ENCODE assay signal across 22 cellular contexts in the genomic region with DNA sequence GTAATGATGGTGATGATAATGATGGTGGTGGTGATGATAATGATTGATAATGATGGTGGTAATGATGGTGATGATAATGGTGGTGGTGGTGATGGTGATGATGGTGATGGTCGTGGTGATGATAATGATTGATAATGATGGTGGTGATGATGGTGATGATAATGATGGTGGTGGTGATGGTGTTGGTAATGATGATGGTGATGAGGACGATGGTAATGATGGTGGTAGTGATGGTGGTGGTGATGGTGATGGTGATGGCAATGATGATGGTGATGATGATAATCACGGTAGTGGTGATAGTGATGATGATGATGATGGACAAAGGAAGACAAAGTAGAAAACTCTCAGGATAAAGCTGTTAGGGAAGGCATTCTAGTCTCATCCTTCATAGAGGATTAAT.
DNase-seq lines count a peak whose midpoint lies in the region; ATAC-seq, FAIRE-seq and TF ChIP-seq lines count a peak whose summit lies in the region.
"Had no signal": no experiment of that assay in that cellular context is flagged by ENCODE, and none has a peak within 500 bp of the region (broad histone marks: within the 10 kb centered on the region; RNA-seq: fewer than 3 reads in every experiment).

No MANE protein-coding gene starts in this region.

- H3K4me2 ChIP-seq in astrocyte (ENCODE audit: low read length) = no peak overlapping the region
- H3K4me2 ChIP-seq: A549; BLaER1 treated with 17β-estradiol and CSF1 and Interleukin-3, amounts not matched to agents 10 nM and 100 nM had no signal

- no peaks in the 10 kb centered on the region for H3K4me1 Mint-ChIP-seq in astrocyte (ENCODE audit: low read depth, unreplicated experiment)
- H3K4me1 Mint-ChIP-seq in activated T-cell treated with anti-CD3 and anti-CD28 coated beads, Interleukin-2, amount 50 U/mL, for 24 hours (ENCODE audit: low read depth) = no peaks in the 10 kb centered on the region
- H3K4me1 Mint-ChIP-seq: CD14-positive monocyte had no signal

- H3K9me3 Mint-ChIP-seq in astrocyte (ENCODE audit: unreplicated experiment) = no peaks in the 10 kb centered on the region
- peaks cover 2% of the 10 kb centered on the region for H3K9me3 Mint-ChIP-seq in activated T-cell treated with anti-CD3 and anti-CD28 coated beads, Interleukin-2, amount 50 U/mL, for 24 hours
- H3K9me3 Mint-ChIP-seq: CD4-positive, alpha-beta T cell had no signal

- H3K36me3 Mint-ChIP-seq in astrocyte (ENCODE audit: low read depth, unreplicated experiment) = no peaks in the 10 kb centered on the region
- H3K36me3 Mint-ChIP-seq in activated T-cell treated with anti-CD3 and anti-CD28 coated beads, Interleukin-2, amount 50 U/mL, for 24 hours (ENCODE audit: low read depth) = no peaks in the 10 kb centered on the region
- H3K36me3 Mint-ChIP-seq: CD14-positive monocyte had no signal

- no peak overlapping the region for H3K27ac Mint-ChIP-seq in astrocyte (ENCODE audit: unreplicated experiment)
- no peak overlapping the region for H3K27ac Mint-ChIP-seq in activated T-cell treated with anti-CD3 and anti-CD28 coated beads, Interleukin-2, amount 50 U/mL, for 24 hours
- H3K27ac Mint-ChIP-seq: CD14-positive monocyte; CD4-positive, alpha-beta T cell had no signal

- DNase-seq in GM12891 (ENCODE audit: insufficient read length, low spot score) = no peak
- no peak for DNase-seq in astrocyte (ENCODE audit: low read depth)
- no peak for DNase-seq in NCI-H2227 treated with DMSO at 0.1 percent for 48 hours (lab: John Stamatoyannopoulos, UW)
- no peak for DNase-seq in psoas muscle
- no peak for DNase-seq in activated T-cell treated with anti-CD3 and anti-CD28 coated beads, Interleukin-2, amount 50 U/mL, for 24 hours
- DNase-seq: 8988T; ACHN; AML-193; BE2C; Calu3; CD4-positive, alpha-beta T cell; COR-L47; DMS53; DMS79 treated with DMSO at 0.1 percent for 48 hours; GF-D8; GM23248 had no signal

- POLR2A ChIA-PET in HEK293 (lab: Yijun Ruan, JAX) = no interaction called here

- no peaks in the 10 kb centered on the region for H3K79me2 ChIP-seq in astrocyte (ENCODE audit: insufficient read depth, low read length)

- FAIRE-seq in GM12891 (lab: Jason Lieb, UNC) (peak; percentile 26), astrocyte (lab: Jason Lieb, UNC) (peak; percentile 9)
- FAIRE-seq: A549, GM12892 had no signal

- H3K27me3 Mint-ChIP-seq in astrocyte (ENCODE audit: low read depth, unreplicated experiment) = peaks cover 15% of the 10 kb centered on the region
- no peaks in the 10 kb centered on the region for H3K27me3 Mint-ChIP-seq in activated T-cell treated with anti-CD3 and anti-CD28 coated beads, Interleukin-2, amount 50 U/mL, for 24 hours

- TF ChIP-seq POLR2A in GM12891 (IDR thresholded peaks at IDR 0.05; ENCODE audit: low read depth, low read length) = no peak

- intact Hi-C loops in psoas muscle (cut with DNase I) = no loop called here

- no peaks in the 10 kb centered on the region for H3K27me3 ChIP-seq in astrocyte (ENCODE audit: insufficient read depth, low read length)
- no peaks in the 10 kb centered on the region for H3K27me3 ChIP-seq in psoas muscle (ENCODE audit: insufficient read depth in 3 of 3, low read length in 2 of 3)
- H3K27me3 ChIP-seq: BE2C; BLaER1 treated with 17β-estradiol and CSF1 and Interleukin-3, amounts not matched to agents 10 nM and 100 nM had no signal

- no peak overlapping the region for H3K9ac ChIP-seq in astrocyte (ENCODE audit: low read length)
- H3K9ac ChIP-seq: BLaER1 treated with 17β-estradiol and CSF1 and Interleukin-3, amounts not matched to agents 10 nM and 100 nM; GM23248 had no signal

- H3K4me3 Mint-ChIP-seq in astrocyte (ENCODE audit: unreplicated experiment) = no peak overlapping the region
- H3K4me3 Mint-ChIP-seq in activated T-cell treated with anti-CD3 and anti-CD28 coated beads, Interleukin-2, amount 50 U/mL, for 24 hours = no peak overlapping the region
- H3K4me3 Mint-ChIP-seq: CD14-positive monocyte; CD4-positive, alpha-beta T cell had no signal

- TF ChIP-seq CTCF in HEK293 (tag by site-specific recombination; IDR thresholded peaks at IDR 0.05) = no peak
- no peak for TF ChIP-seq CTCF in astrocyte (IDR thresholded peaks at IDR 0.05; ENCODE audit: insufficient read depth, low read depth, low read length)
- no peak for TF ChIP-seq CTCF in psoas muscle (IDR thresholded peaks at IDR 0.05)

- H3K27ac ChIP-seq in HEK293 (ENCODE audit: extremely low read depth, low read depth, low read length) = no peak overlapping the region
- no peak overlapping the region for H3K27ac ChIP-seq in astrocyte (ENCODE audit: low read depth, low read length)
- no peak overlapping the region for H3K27ac ChIP-seq in psoas muscle
- H3K27ac ChIP-seq: A549; BLaER1 treated with 17β-estradiol and CSF1 and Interleukin-3, amounts not matched to agents 10 nM and 100 nM; GM23248 had no signal

- no peaks in the 10 kb centered on the region for H3K4me1 ChIP-seq in HEK293 (ENCODE audit: control insufficient read depth, insufficient read depth, low read length)
- H3K4me1 ChIP-seq in astrocyte (ENCODE audit: insufficient read depth, low read length) = no peaks in the 10 kb centered on the region
- H3K4me1 ChIP-seq in psoas muscle = no peaks in the 10 kb centered on the region
- H3K4me1 ChIP-seq: A549; BE2C; BLaER1 treated with 17β-estradiol and CSF1 and Interleukin-3, amounts not matched to agents 10 nM and 100 nM; HAP-1 had no signal

- H3K4me3 ChIP-seq in HEK293 (ENCODE audit: low read depth, low read length) (no peak overlapping the region), astrocyte (ENCODE audit: insufficient read depth, low read depth, low read length) (no peak overlapping the region), psoas muscle (no peak overlapping the region)
- H3K4me3 ChIP-seq: A549; BLaER1 treated with 17β-estradiol and CSF1 and Interleukin-3, amounts not matched to agents 10 nM and 100 nM; GM23248; HAP-1 had no signal

- no peaks in the 10 kb centered on the region for H3K9me3 ChIP-seq in HEK293 (ENCODE audit: control insufficient read depth, insufficient read depth, low read depth, low read length)
- peaks cover 7% of the 10 kb centered on the region for H3K9me3 ChIP-seq in astrocyte (ENCODE audit: insufficient read depth, low read depth, low read length)
- H3K9me3 ChIP-seq in psoas muscle = no peaks in the 10 kb centered on the region
- H3K9me3 ChIP-seq: A549, BE2C, HAP-1 had no signal

- no peaks in the 10 kb centered on the region for H4K20me1 ChIP-seq in astrocyte (ENCODE audit: insufficient read depth, low read length)
- H4K20me1 ChIP-seq: BLaER1 treated with 17β-estradiol and CSF1 and Interleukin-3, amounts not matched to agents 10 nM and 100 nM had no signal

- CTCF ChIA-PET in HEK293 (lab: Yijun Ruan, JAX) = no interaction called here

- H2AFZ ChIP-seq in astrocyte (ENCODE audit: low read depth, low read length) = no peak overlapping the region
- H2AFZ ChIP-seq: GM23248 had no signal

- no peaks in the 10 kb centered on the region for H3K36me3 ChIP-seq in HEK293 (ENCODE audit: control insufficient read depth in 2 of 2, insufficient read depth in 1 of 2, low read length in 2 of 2)
- H3K36me3 ChIP-seq in astrocyte (ENCODE audit: insufficient read depth, low read length) = no peaks in the 10 kb centered on the region
- no peaks in the 10 kb centered on the region for H3K36me3 ChIP-seq in psoas muscle (ENCODE audit: insufficient read depth in 1 of 2, low read depth in 1 of 2)
- H3K36me3 ChIP-seq: BE2C; BLaER1 treated with 17β-estradiol and CSF1 and Interleukin-3, amounts not matched to agents 10 nM and 100 nM; HAP-1 had no signal

- 88 to 95% (median 88%) methylated on average over 3 of the region's 3 CpGs for WGBS in psoas muscle, 3 donors

- ATAC-seq in psoas muscle = no peak
- ATAC-seq: A549 had no signal

TF ChIP-seq in GM12891, 5 proteins besides CTCF, POLR2A, EP300 and RAD21:
- TF ChIP-seq TAF1 (IDR thresholded peaks at IDR 0.05; ENCODE audit: low read depth, low read length) (no peak), SPI1 (IDR thresholded peaks at IDR 0.05; ENCODE audit: low read depth, low read length) (no peak), POU2F2 (IDR thresholded peaks at IDR 0.05; ENCODE audit: low read depth, low read length) (no peak)

TF ChIP-seq in HEK293, 187 proteins besides CTCF, POLR2A, EP300 and RAD21:
- no peak for TF ChIP-seq ZNF560 (tag by site-specific recombination; IDR thresholded peaks at IDR 0.05; ENCODE audit: borderline replicate concordance)
- TF ChIP-seq BCL11A (tag by site-specific recombination; IDR thresholded peaks at IDR 0.05; ENCODE audit: low read depth) = no peak
- no peak for TF ChIP-seq GFI1B (tag by site-specific recombination; IDR thresholded peaks at IDR 0.05)
- no peak for TF ChIP-seq ZNF169 (tag by site-specific recombination; IDR thresholded peaks at IDR 0.05)
- no peak for TF ChIP-seq BCL11B (tag by site-specific recombination; IDR thresholded peaks at IDR 0.05; ENCODE audit: low read depth)
- TF ChIP-seq ZNF571 (tag by site-specific recombination; IDR thresholded peaks at IDR 0.05) = 0 out of 2 replicates have a peak, but pooled peaks have one; percentile 26
- TF ChIP-seq ZNF791 (tag by site-specific recombination; IDR thresholded peaks at IDR 0.05) = no peak
- TF ChIP-seq ZNF549 (tag by site-specific recombination; IDR thresholded peaks at IDR 0.05) = no peak
- no peak for TF ChIP-seq ZNF501 (tag by site-specific recombination; IDR thresholded peaks at IDR 0.05)
- TF ChIP-seq ZNF175 (tag by site-specific recombination; IDR thresholded peaks at IDR 0.05) = no peak
- TF ChIP-seq, protein P1, sequence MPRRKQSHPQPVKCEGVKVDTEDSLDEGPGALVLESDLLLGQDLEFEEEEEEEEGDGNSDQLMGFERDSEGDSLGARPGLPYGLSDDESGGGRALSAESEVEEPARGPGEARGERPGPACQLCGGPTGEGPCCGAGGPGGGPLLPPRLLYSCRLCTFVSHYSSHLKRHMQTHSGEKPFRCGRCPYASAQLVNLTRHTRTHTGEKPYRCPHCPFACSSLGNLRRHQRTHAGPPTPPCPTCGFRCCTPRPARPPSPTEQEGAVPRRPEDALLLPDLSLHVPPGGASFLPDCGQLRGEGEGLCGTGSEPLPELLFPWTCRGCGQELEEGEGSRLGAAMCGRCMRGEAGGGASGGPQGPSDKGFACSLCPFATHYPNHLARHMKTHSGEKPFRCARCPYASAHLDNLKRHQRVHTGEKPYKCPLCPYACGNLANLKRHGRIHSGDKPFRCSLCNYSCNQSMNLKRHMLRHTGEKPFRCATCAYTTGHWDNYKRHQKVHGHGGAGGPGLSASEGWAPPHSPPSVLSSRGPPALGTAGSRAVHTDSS (tag by site-specific recombination; IDR thresholded peaks at IDR 0.05) = peak; percentile 80
